14 cellular contexts compared by ENCODE assay signal in genomic region chr20:25340380-25340779, GRCh38.
"Had no signal": no experiment of that assay in that cellular context is flagged by ENCODE, and none has a peak within 500 bp of the region (broad histone marks: within the 10 kb centered on the region; RNA-seq: fewer than 3 reads in every experiment).

No MANE protein-coding gene starts in this region.

- H3K4me1 ChIP-seq: neural progenitor cell had no signal

- ATAC-seq: activated CD4-positive, CD25-positive, alpha-beta regulatory T cell treated with anti-CD3 and anti-CD28 coated beads, Interleukin-2, amount 50 U/mL, for 24 hours; esophagus mucosa; left lobe of liver; stimulated activated naive B cell treated with anti-CD40 and anti-IgM and Interleukin-4, amounts not matched to agents 10 μg/mL and 1 μg/mL and 100 μg/mL, for 72 hours had no signal

- H3K4me3 ChIP-seq: neural progenitor cell, tibial artery, vagina had no signal

- H3K9me3 Mint-ChIP-seq: naive B cell had no signal

- H3K36me3 ChIP-seq: pancreas, vagina had no signal

- H3K27ac ChIP-seq: neural progenitor cell, tibial artery, vagina had no signal

- H3K27me3 Mint-ChIP-seq: naive B cell; stimulated activated naive B cell treated with anti-CD40 and anti-IgM and Interleukin-4, amounts not matched to agents 10 μg/mL and 1 μg/mL and 100 μg/mL, for 72 hours had no signal

- H3K9me3 ChIP-seq: pancreas, tibial artery, vagina had no signal

- H3K4me3 Mint-ChIP-seq: naive B cell; neural progenitor cell; stimulated activated naive B cell treated with anti-CD40 and anti-IgM and Interleukin-4, amounts not matched to agents 10 μg/mL and 1 μg/mL and 100 μg/mL, for 72 hours had no signal

- DNase-seq: activated effector memory CD4-positive, alpha-beta T cell treated with Interleukin-2 at 50 U/mL for 16 hours; activated naive CD4-positive, alpha-beta T cell treated with anti-CD3 and anti-CD28 coated beads, Interleukin-2, amount 50 U/mL, for 16 hours; activated T-cell treated with anti-CD3 and anti-CD28 coated beads, Interleukin-2, amount 50 U/mL, for 1 hour; mammary epithelial cell; naive B cell; stimulated activated CD4-positive, alpha-beta T cell treated with anti-CD3 and anti-CD28 coated beads, Interleukin-1b, Interleukin-23, amount 100 ng/mL, for 48 hours; stimulated activated naive B cell treated with anti-CD40 and anti-IgM and Interleukin-4, amounts not matched to agents 10 μg/mL and 1 μg/mL and 100 μg/mL, for 72 hours; tibial artery had no signal

- H3K27ac Mint-ChIP-seq: neural progenitor cell had no signal

- H3K27me3 ChIP-seq: neural progenitor cell, pancreas, tibial artery, vagina had no signal
